Comparison of ENCODE assay signal across 1 cellular context in genomic region chr1:54787604-54788003, GRCh38.
TF ChIP-seq lines count a peak whose summit lies in the region.

No MANE protein-coding gene starts in this region.

TF ChIP-seq in H1, 55 proteins besides CTCF, POLR2A, EP300 and RAD21:
- TF ChIP-seq BRCA1 (IDR thresholded peaks at IDR 0.05; ENCODE audit: low read depth, low read length) (no peak), TAF7 (optimal IDR thresholded peaks at IDR 0.05; ENCODE audit: borderline replicate concordance, low read depth, low read length) (no peak), YY1 (IDR thresholded peaks at IDR 0.05; ENCODE audit: low read depth, low read length) (no peak), ATF2 (IDR thresholded peaks at IDR 0.05; ENCODE audit: low read length) (no peak), CHD7 (IDR thresholded peaks at IDR 0.05; ENCODE audit: insufficient replicate concordance, low read length) (no peak), SP4 (IDR thresholded peaks at IDR 0.05; ENCODE audit: low read length) (no peak), ZNF274 (IDR thresholded peaks at IDR 0.05; ENCODE audit: borderline replicate concordance, extremely low read depth, low read length) (no peak), SP2 (IDR thresholded peaks at IDR 0.05; ENCODE audit: low read length) (no peak), BACH1 (IDR thresholded peaks at IDR 0.05; ENCODE audit: low read length) (no peak), MAFK (IDR thresholded peaks at IDR 0.05; ENCODE audit: low read depth, low read length) (no peak), CTBP2 (IDR thresholded peaks at IDR 0.05; ENCODE audit: borderline replicate concordance, insufficient read depth, insufficient read length, low read length) (no peak), JUND (IDR thresholded peaks at IDR 0.05; ENCODE audit: low read length) (no peak), NRF1 (IDR thresholded peaks at IDR 0.05; ENCODE audit: low read depth, low read length) (no peak)
